15 cellular contexts compared by ENCODE assay signal in the genomic region with DNA sequence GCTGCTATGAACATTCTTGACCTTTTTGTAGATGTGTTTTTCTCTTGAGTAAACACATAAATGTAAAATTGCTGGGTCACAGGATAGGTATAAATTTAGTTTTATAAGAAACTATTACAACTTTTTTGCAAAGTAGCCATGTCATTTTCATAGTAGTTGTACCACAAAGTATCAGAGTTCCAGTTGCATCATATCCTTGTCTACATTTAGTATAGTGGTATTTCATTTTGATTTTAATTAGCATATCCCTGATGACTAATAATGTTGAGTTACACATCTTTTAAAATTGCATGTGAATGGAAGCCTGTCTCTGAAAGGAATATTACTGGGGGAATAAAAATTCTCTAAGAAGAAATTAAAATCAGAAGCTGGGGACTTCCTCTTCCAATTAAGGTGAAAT.
"Had no signal": no experiment of that assay in that cellular context is flagged by ENCODE, and none has a peak within 500 bp of the region (broad histone marks: within the 10 kb centered on the region; RNA-seq: fewer than 3 reads in every experiment).

No MANE protein-coding gene starts in this region.

- H2AFZ ChIP-seq: hepatocyte had no signal

- H3K4me2 ChIP-seq: hepatocyte had no signal

- H3K79me2 ChIP-seq: hepatocyte had no signal

- H3K27me3 Mint-ChIP-seq: activated naive CD8-positive, alpha-beta T cell treated with anti-CD3 and anti-CD28 coated beads, Interleukin-2, amount 10 ng/mL, durations not matched to agents 7 days and 5 days had no signal

- H3K4me1 Mint-ChIP-seq: activated naive CD8-positive, alpha-beta T cell treated with anti-CD3 and anti-CD28 coated beads, Interleukin-2, amount 10 ng/mL, durations not matched to agents 7 days and 5 days; nephron had no signal

- H3K27ac ChIP-seq: ascending aorta, hepatocyte, left ventricle myocardium inferior, sigmoid colon, testis had no signal

- H3K27ac Mint-ChIP-seq: activated naive CD8-positive, alpha-beta T cell treated with anti-CD3 and anti-CD28 coated beads, Interleukin-2, amount 10 ng/mL, durations not matched to agents 7 days and 5 days; nephron had no signal

- DNase-seq: activated CD4-positive, alpha-beta T cell treated with anti-CD3 and anti-CD28 coated beads for 48 hours; activated CD8-positive, alpha-beta memory T cell treated with anti-CD3 and anti-CD28 coated beads for 24 hours; activated effector memory CD4-positive, alpha-beta T cell treated with anti-CD3 and anti-CD28 coated beads, Interleukin-2, amount 50 U/mL, for 16 hours; activated naive CD8-positive, alpha-beta T cell treated with anti-CD3 and anti-CD28 coated beads, Interleukin-2, amount 10 ng/mL, durations not matched to agents 7 days and 5 days; kidney; left ventricle myocardium inferior; mesenchymal stem cell; sigmoid colon; stimulated activated CD4-positive, alpha-beta T cell treated with anti-CD3 and anti-CD28 coated beads, Interleukin-2, amount 100 ng/mL, for 24 hours; stimulated activated naive CD4-positive, alpha-beta T cell; T-helper 9 cell; testis had no signal

- H3K9me3 ChIP-seq: testis had no signal

- H3K4me3 ChIP-seq: ascending aorta, hepatocyte, left ventricle myocardium inferior, sigmoid colon, testis had no signal

- H3K27me3 ChIP-seq: ascending aorta, hepatocyte, sigmoid colon, testis had no signal

- FAIRE-seq: kidney had no signal

- H3K4me1 ChIP-seq: ascending aorta, left ventricle myocardium inferior, sigmoid colon, testis had no signal

- H3K4me3 Mint-ChIP-seq: activated naive CD8-positive, alpha-beta T cell treated with anti-CD3 and anti-CD28 coated beads, Interleukin-2, amount 10 ng/mL, durations not matched to agents 7 days and 5 days; nephron had no signal
